In the genomic region with DNA sequence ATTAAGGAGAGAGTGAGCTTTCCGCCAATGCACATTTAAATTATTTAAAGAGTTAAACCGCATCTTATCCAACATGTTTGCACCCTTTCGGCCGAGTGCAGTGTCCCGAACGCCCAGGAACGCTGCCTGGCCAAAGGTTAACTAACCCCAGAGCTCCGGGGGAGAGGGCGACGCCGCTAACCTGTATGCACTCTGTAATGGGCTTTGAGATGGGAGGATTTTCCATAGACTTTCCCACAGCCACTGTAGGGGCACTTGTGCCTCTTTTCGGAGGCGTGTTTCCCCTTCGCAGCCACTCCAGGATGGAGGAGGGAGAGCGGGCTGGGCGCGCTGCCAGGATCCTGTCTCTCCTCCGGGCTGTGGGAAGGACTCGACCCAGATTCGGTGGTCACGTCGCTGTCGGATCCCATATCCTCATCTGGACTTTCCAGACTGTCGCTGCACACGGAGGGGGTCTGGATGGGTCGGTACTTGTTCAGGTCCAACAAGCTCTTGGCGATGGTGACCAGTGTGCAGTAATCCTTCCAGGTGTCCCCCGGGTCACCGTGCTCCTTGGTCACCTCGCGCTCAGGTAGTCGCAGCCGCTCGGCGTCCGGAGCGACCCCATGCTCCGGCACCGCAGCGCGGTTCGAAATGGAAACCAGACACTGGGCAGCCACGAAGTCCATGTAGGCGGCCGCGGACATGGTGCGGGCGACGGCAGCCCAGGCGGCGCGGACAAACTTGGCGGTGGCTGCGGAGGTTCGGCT, we compare ENCODE assay signal across 1 cellular context.
TF ChIP-seq lines count a peak whose summit lies in the region.

No MANE protein-coding gene starts in this region.

TF ChIP-seq in K562, 482 proteins besides CTCF, POLR2A, EP300 and RAD21 (continued from another document and continues in another):
- TF ChIP-seq, protein P1, sequence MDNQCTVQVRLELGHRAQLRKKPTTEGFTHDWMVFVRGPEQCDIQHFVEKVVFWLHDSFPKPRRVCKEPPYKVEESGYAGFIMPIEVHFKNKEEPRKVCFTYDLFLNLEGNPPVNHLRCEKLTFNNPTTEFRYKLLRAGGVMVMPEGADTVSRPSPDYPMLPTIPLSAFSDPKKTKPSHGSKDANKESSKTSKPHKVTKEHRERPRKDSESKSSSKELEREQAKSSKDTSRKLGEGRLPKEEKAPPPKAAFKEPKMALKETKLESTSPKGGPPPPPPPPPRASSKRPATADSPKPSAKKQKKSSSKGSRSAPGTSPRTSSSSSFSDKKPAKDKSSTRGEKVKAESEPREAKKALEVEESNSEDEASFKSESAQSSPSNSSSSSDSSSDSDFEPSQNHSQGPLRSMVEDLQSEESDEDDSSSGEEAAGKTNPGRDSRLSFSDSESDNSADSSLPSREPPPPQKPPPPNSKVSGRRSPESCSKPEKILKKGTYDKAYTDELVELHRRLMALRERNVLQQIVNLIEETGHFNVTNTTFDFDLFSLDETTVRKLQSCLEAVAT (IDR thresholded peaks at IDR 0.05): 0 out of 4 replicates have a peak, but pooled peaks of 1 of the 2 experiments have one; percentile 11
- no peak for TF ChIP-seq MNT (conservative IDR thresholded peaks at IDR 0.05)
- TF ChIP-seq NFRKB (IDR thresholded peaks at IDR 0.05; ENCODE audit: low read depth): 0 out of 2 replicates have a peak, but pooled peaks have one; percentile 37
- no peak for TF ChIP-seq ZNF398 (CRISPR knock-in tag; IDR thresholded peaks at IDR 0.05)
- TF ChIP-seq RBBP5 (IDR thresholded peaks at IDR 0.05; ENCODE audit: borderline replicate concordance, insufficient read depth, low read length, poor library complexity, severe bottlenecking): peak; percentile 71
- no peak for TF ChIP-seq ZNF124 (CRISPR knock-in tag; IDR thresholded peaks at IDR 0.05)
- TF ChIP-seq ILF3 (IDR thresholded peaks at IDR 0.05; ENCODE audit: borderline replicate concordance): no peak
- TF ChIP-seq RAD51 (IDR thresholded peaks at IDR 0.05; ENCODE audit: borderline replicate concordance, low read depth): no peak
- no peak for TF ChIP-seq GABPB2 (CRISPR knock-in tag; conservative IDR thresholded peaks at IDR 0.05)
- TF ChIP-seq, protein P2, sequence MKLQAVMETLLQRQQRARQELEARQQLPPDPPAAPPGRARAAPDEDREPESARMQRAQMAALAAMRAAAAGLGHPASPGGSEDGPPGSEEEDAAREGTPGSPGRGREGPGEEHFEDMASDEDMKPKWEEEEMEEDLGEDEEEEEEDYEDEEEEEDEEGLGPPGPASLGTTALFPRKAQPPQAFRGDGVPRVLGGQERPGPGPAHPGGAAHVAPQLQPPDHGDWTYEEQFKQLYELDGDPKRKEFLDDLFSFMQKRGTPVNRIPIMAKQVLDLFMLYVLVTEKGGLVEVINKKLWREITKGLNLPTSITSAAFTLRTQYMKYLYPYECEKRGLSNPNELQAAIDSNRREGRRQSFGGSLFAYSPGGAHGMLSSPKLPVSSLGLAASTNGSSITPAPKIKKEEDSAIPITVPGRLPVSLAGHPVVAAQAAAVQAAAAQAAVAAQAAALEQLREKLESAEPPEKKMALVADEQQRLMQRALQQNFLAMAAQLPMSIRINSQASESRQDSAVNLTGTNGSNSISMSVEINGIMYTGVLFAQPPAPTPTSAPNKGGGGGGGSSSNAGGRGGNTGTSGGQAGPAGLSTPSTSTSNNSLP (IDR thresholded peaks at IDR 0.05; ENCODE audit: borderline replicate concordance, low read depth, low read length): no peak
- TF ChIP-seq TRIM24 (IDR thresholded peaks at IDR 0.05): no peak
- no peak for TF ChIP-seq ESRRA (IDR thresholded peaks at IDR 0.05; ENCODE audit: borderline replicate concordance, low read depth)
- no peak for TF ChIP-seq EZH2 (IDR thresholded peaks at IDR 0.05; ENCODE audit: borderline replicate concordance, low read depth, low read length)
- TF ChIP-seq ARID1B (IDR thresholded peaks at IDR 0.05): no peak
- TF ChIP-seq PHF8 (IDR thresholded peaks at IDR 0.05; ENCODE audit: borderline replicate concordance, low read length): peak; percentile 18; the same call in 1 of the 2 replicates
- TF ChIP-seq ZNF316 (IDR thresholded peaks at IDR 0.05): no peak
- TF ChIP-seq, protein P3, sequence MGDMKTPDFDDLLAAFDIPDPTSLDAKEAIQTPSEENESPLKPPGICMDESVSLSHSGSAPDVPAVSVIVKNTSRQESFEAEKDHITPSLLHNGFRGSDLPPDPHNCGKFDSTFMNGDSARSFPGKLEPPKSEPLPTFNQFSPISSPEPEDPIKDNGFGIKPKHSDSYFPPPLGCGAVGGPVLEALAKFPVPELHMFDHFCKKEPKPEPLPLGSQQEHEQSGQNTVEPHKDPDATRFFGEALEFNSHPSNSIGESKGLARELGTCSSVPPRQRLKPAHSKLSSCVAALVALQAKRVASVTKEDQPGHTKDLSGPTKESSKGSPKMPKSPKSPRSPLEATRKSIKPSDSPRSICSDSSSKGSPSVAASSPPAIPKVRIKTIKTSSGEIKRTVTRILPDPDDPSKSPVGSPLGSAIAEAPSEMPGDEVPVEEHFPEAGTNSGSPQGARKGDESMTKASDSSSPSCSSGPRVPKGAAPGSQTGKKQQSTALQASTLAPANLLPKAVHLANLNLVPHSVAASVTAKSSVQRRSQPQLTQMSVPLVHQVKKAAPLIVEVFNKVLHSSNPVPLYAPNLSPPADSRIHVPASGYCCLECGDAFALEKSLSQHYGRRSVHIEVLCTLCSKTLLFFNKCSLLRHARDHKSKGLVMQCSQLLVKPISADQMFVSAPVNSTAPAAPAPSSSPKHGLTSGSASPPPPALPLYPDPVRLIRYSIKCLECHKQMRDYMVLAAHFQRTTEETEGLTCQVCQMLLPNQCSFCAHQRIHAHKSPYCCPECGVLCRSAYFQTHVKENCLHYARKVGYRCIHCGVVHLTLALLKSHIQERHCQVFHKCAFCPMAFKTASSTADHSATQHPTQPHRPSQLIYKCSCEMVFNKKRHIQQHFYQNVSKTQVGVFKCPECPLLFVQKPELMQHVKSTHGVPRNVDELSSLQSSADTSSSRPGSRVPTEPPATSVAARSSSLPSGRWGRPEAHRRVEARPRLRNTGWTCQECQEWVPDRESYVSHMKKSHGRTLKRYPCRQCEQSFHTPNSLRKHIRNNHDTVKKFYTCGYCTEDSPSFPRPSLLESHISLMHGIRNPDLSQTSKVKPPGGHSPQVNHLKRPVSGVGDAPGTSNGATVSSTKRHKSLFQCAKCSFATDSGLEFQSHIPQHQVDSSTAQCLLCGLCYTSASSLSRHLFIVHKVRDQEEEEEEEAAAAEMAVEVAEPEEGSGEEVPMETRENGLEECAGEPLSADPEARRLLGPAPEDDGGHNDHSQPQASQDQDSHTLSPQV (IDR thresholded peaks at IDR 0.05): no peak
- TF ChIP-seq SAFB (IDR thresholded peaks at IDR 0.05; ENCODE audit: borderline replicate concordance, low read depth, low read length): no peak
- TF ChIP-seq CREM (IDR thresholded peaks at IDR 0.05; ENCODE audit: low read depth): no peak; the same call in 1 of the 2 replicates
- TF ChIP-seq SMC3 (conservative IDR thresholded peaks at IDR 0.05; ENCODE audit: insufficient read depth, low read depth, low read length): no peak
- no peak for TF ChIP-seq CREB3 (tag; conservative IDR thresholded peaks at IDR 0.05; ENCODE audit: low read depth)
- no peak for TF ChIP-seq MYNN (IDR thresholded peaks at IDR 0.05)
- no peak for TF ChIP-seq MYNN (CRISPR knock-in tag; IDR thresholded peaks at IDR 0.05)
- no peak; the same call in 1 of the 2 replicates for TF ChIP-seq ZFX (CRISPR knock-in tag; IDR thresholded peaks at IDR 0.05)
- TF ChIP-seq XRCC5 (IDR thresholded peaks at IDR 0.05; ENCODE audit: low read depth, low read length): no peak
- TF ChIP-seq ZNF224 (CRISPR knock-in tag; IDR thresholded peaks at IDR 0.05): no peak
- TF ChIP-seq ZNF740 (CRISPR knock-in tag; IDR thresholded peaks at IDR 0.05): 0 out of 2 replicates have a peak, but pooled peaks have one; percentile 33
- no peak for TF ChIP-seq ZNF740 (tag; IDR thresholded peaks at IDR 0.05)
- no peak for TF ChIP-seq SLC30A9 (CRISPR knock-in tag; IDR thresholded peaks at IDR 0.05)
- no peak for TF ChIP-seq ZNF212 (CRISPR knock-in tag; IDR thresholded peaks at IDR 0.05)
- TF ChIP-seq KAT8 (IDR thresholded peaks at IDR 0.05; ENCODE audit: low read depth): no peak
- TF ChIP-seq, protein P4, sequence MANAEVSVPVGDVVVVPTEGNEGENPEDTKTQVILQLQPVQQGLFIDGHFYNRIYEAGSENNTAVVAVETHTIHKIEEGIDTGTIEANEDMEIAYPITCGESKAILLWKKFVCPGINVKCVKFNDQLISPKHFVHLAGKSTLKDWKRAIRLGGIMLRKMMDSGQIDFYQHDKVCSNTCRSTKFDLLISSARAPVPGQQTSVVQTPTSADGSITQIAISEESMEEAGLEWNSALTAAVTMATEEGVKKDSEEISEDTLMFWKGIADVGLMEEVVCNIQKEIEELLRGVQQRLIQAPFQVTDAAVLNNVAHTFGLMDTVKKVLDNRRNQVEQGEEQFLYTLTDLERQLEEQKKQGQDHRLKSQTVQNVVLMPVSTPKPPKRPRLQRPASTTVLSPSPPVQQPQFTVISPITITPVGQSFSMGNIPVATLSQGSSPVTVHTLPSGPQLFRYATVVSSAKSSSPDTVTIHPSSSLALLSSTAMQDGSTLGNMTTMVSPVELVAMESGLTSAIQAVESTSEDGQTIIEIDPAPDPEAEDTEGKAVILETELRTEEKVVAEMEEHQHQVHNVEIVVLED (CRISPR knock-in tag; IDR thresholded peaks at IDR 0.05): no peak
- no peak for TF ChIP-seq ZNF253 (CRISPR knock-in tag; conservative IDR thresholded peaks at IDR 0.05)
- TF ChIP-seq, protein P5, sequence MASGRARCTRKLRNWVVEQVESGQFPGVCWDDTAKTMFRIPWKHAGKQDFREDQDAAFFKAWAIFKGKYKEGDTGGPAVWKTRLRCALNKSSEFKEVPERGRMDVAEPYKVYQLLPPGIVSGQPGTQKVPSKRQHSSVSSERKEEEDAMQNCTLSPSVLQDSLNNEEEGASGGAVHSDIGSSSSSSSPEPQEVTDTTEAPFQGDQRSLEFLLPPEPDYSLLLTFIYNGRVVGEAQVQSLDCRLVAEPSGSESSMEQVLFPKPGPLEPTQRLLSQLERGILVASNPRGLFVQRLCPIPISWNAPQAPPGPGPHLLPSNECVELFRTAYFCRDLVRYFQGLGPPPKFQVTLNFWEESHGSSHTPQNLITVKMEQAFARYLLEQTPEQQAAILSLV (tag; IDR thresholded peaks at IDR 0.05): no peak
- TF ChIP-seq AFF1 (IDR thresholded peaks at IDR 0.05; ENCODE audit: low read depth in 1 of 2, partially characterized antibody in 2 of 2): peak in 1 of 2 experiments; percentile 18
- no peak for TF ChIP-seq ARID2 (IDR thresholded peaks at IDR 0.05)
